In the genomic region with DNA sequence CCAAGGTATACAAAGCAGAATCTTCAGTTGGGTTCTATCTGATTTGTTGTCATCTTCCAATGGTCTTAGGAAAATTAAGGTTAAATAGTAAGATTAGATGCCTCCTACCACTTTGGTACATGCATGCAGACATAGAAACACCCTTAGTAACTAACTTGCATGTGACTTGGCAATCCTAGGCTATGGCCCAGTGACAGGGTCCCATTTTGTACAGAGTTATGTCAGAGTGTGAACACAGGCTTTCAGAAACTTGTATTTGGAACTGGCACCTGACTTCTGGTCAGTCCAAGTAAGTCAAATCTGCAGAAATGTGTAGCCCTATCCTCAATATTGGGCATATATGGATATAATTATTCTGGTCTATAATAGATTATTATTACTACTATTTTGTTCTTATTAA, we compare ENCODE assay signal across 19 cellular contexts. TPM values are rescaled to one million over a fixed set of nuclear protein-coding genes. Genes with fewer than 3 reads are reported as not detected.
DNase-seq lines count a peak whose midpoint lies in the region; ATAC-seq and TF ChIP-seq lines count a peak whose summit lies in the region.
"Had no signal": no experiment of that assay in that cellular context is flagged by ENCODE, and none has a peak within 500 bp of the region (broad histone marks: within the 10 kb centered on the region; RNA-seq: fewer than 3 reads in every experiment).

No MANE protein-coding gene starts in this region.

- peaks cover 96% of the 10 kb centered on the region for H3K4me1 Mint-ChIP-seq in activated CD8-positive, alpha-beta memory T cell treated with anti-CD3 and anti-CD28 coated beads, Interleukin-2, amount 10 ng/mL, durations not matched to agents 7 days and 5 days
- H3K4me1 Mint-ChIP-seq in activated T-helper 2 cell treated with anti-CD3 and anti-CD28 coated beads, Interferon-gamma antibody, Interleukin-2, Interleukin-4, amounts not matched to agents 10 μg/mL and 5 μg/mL and 100 μg/mL, durations not matched to agents 14 hours and 24 hours and 36 hours (ENCODE audit: low read depth) = peaks cover 91% of the 10 kb centered on the region

- no peaks in the 10 kb centered on the region for H3K27me3 Mint-ChIP-seq in activated CD8-positive, alpha-beta memory T cell treated with anti-CD3 and anti-CD28 coated beads, Interleukin-2, amount 10 ng/mL, durations not matched to agents 7 days and 5 days
- no peaks in the 10 kb centered on the region for H3K27me3 Mint-ChIP-seq in activated T-helper 2 cell treated with anti-CD3 and anti-CD28 coated beads, Interferon-gamma antibody, Interleukin-2, Interleukin-4, amounts not matched to agents 10 μg/mL and 5 μg/mL and 100 μg/mL, durations not matched to agents 14 hours and 24 hours and 36 hours (ENCODE audit: low read depth)

- peak overlapping the region; percentile 81 for H3K27ac Mint-ChIP-seq in activated CD8-positive, alpha-beta memory T cell treated with anti-CD3 and anti-CD28 coated beads, Interleukin-2, amount 10 ng/mL, durations not matched to agents 7 days and 5 days
- peak overlapping the region; percentile 38 for H3K27ac Mint-ChIP-seq in activated T-helper 2 cell treated with anti-CD3 and anti-CD28 coated beads, Interferon-gamma antibody, Interleukin-2, Interleukin-4, amounts not matched to agents 10 μg/mL and 5 μg/mL and 100 μg/mL, durations not matched to agents 14 hours and 24 hours and 36 hours

- no peaks in the 10 kb centered on the region for H3K9me3 ChIP-seq in esophagus muscularis mucosa

- peaks cover 12 to 31% (median 17%) of the 10 kb centered on the region in 4 donors for H3K4me1 ChIP-seq in esophagus muscularis mucosa

- no peak overlapping the region for H3K27ac ChIP-seq in esophagus muscularis mucosa (replicated peaks in 1 of 4)
- H3K27ac ChIP-seq: SK-N-MC, WERI-Rb-1 had no signal

- no peak overlapping the region for H3K4me3 ChIP-seq in esophagus muscularis mucosa
- H3K4me3 ChIP-seq: SK-N-MC had no signal

- no peaks in the 10 kb centered on the region for H3K36me3 ChIP-seq in esophagus muscularis mucosa
- H3K36me3 ChIP-seq: WERI-Rb-1 had no signal

- H3K36me3 Mint-ChIP-seq in activated CD8-positive, alpha-beta memory T cell treated with anti-CD3 and anti-CD28 coated beads, Interleukin-2, amount 10 ng/mL, durations not matched to agents 7 days and 5 days = peaks cover 96% of the 10 kb centered on the region
- peaks cover 93% of the 10 kb centered on the region for H3K36me3 Mint-ChIP-seq in activated T-helper 2 cell treated with anti-CD3 and anti-CD28 coated beads, Interferon-gamma antibody, Interleukin-2, Interleukin-4, amounts not matched to agents 10 μg/mL and 5 μg/mL and 100 μg/mL, durations not matched to agents 14 hours and 24 hours and 36 hours (ENCODE audit: low read depth)

- no peak for ATAC-seq in activated CD8-positive, alpha-beta memory T cell treated with anti-CD3 and anti-CD28 coated beads, Interleukin-2, amount 10 ng/mL, durations not matched to agents 7 days and 5 days
- ATAC-seq in GM18505 (IDR thresholded peaks at IDR 0.05; ENCODE audit: unreplicated experiment) = no peak
- ATAC-seq in stimulated activated naive CD8-positive, alpha-beta T cell treated with anti-CD3 and anti-CD28 coated beads, Interleukin-15, Interleukin-2, amounts not matched to agents 100 U/mL and 50 U/mL, for 24 hours = no peak

- TF ChIP-seq CTCF in esophagus muscularis mucosa (IDR thresholded peaks at IDR 0.05) = no peak

- H3K9me3 Mint-ChIP-seq in activated CD8-positive, alpha-beta memory T cell treated with anti-CD3 and anti-CD28 coated beads, Interleukin-2, amount 10 ng/mL, durations not matched to agents 7 days and 5 days (ENCODE audit: low read depth) = no peaks in the 10 kb centered on the region
- no peaks in the 10 kb centered on the region for H3K9me3 Mint-ChIP-seq in activated T-helper 2 cell treated with anti-CD3 and anti-CD28 coated beads, Interferon-gamma antibody, Interleukin-2, Interleukin-4, amounts not matched to agents 10 μg/mL and 5 μg/mL and 100 μg/mL, durations not matched to agents 14 hours and 24 hours and 36 hours
- H3K9me3 Mint-ChIP-seq: natural killer cell had no signal

- no peaks in the 10 kb centered on the region for H3K27me3 ChIP-seq in esophagus muscularis mucosa

- intact Hi-C loops in activated T-helper 2 cell treated with anti-CD3 and anti-CD28 coated beads, Interferon-gamma antibody, Interleukin-2, Interleukin-4, amounts not matched to agents 10 μg/mL and 5 μg/mL and 100 μg/mL, durations not matched to agents 14 hours and 24 hours and 36 hours (cut with micrococcal nuclease) = no loop called here
- intact Hi-C loops in esophagus muscularis mucosa (cut with DNase I) = no loop called here

- DNase-seq in activated CD8-positive, alpha-beta memory T cell treated with anti-CD3 and anti-CD28 coated beads, Interleukin-2, amount 10 ng/mL, durations not matched to agents 7 days and 5 days = peak; percentile 50
- no peak for DNase-seq in activated CD8-positive, alpha-beta memory T cell treated with anti-CD3 and anti-CD28 coated beads, Interleukin-2, amount 50 U/mL, for 48 hours
- DNase-seq in activated T-helper 2 cell treated with anti-CD3 and anti-CD28 coated beads, Interferon-gamma antibody, Interleukin-2, Interleukin-4, amounts not matched to agents 10 μg/mL and 5 μg/mL and 100 μg/mL, durations not matched to agents 14 hours and 24 hours and 36 hours (ENCODE audit: low spot score) = no peak
- peak; percentile 20 for DNase-seq in stimulated activated naive CD8-positive, alpha-beta T cell treated with anti-CD3 and anti-CD28 coated beads, Interleukin-15, Interleukin-2, amounts not matched to agents 100 U/mL and 50 U/mL, for 24 hours
- DNase-seq in AML-193 (lab: John Stamatoyannopoulos, UW) = no peak
- DNase-seq in esophagus muscularis mucosa (ENCODE audit: extremely low spot score) = no peak
- no peak for DNase-seq in NOMO-1 treated with DMSO at 0.1 percent for 48 hours (lab: John Stamatoyannopoulos, UW; ENCODE audit: unreplicated experiment)
- DNase-seq: ACHN, aorta, KBM-7, mammary epithelial cell, natural killer cell, NCI-H1048, NCI-H2081, NCI-H524 treated with DMSO at 0.1 percent for 48 hours, PC-3, WERI-Rb-1 had no signal

- TF ChIP-seq POLR2A in GM18505 (IDR thresholded peaks at IDR 0.05; ENCODE audit: borderline replicate concordance, extremely low read depth, insufficient read depth, insufficient read length) (peak; percentile 43), esophagus muscularis mucosa (IDR thresholded peaks at IDR 0.05; ENCODE audit: low read depth) (no peak)

- CTCF ChIA-PET in activated CD8-positive, alpha-beta memory T cell treated with anti-CD3 and anti-CD28 coated beads, Interleukin-2, amount 10 ng/mL, durations not matched to agents 7 days and 5 days (lab: Charles Lee) = interaction anchor here (0.9 to 6.8 kb wide), 6 partner anchors 6 to 34 kb away, joined by 3 to 48 read pairs (median 5); no protein-coding TSS in a partner anchor

- H3K4me3 Mint-ChIP-seq in activated CD8-positive, alpha-beta memory T cell treated with anti-CD3 and anti-CD28 coated beads, Interleukin-2, amount 10 ng/mL, durations not matched to agents 7 days and 5 days = peak overlapping the region; percentile 73
- H3K4me3 Mint-ChIP-seq in activated T-helper 2 cell treated with anti-CD3 and anti-CD28 coated beads, Interferon-gamma antibody, Interleukin-2, Interleukin-4, amounts not matched to agents 10 μg/mL and 5 μg/mL and 100 μg/mL, durations not matched to agents 14 hours and 24 hours and 36 hours (ENCODE audit: low read depth) = no peak overlapping the region
- H3K4me3 Mint-ChIP-seq: natural killer cell had no signal

- no peak for TF ChIP-seq EP300 in esophagus muscularis mucosa (IDR thresholded peaks at IDR 0.05)

RNA-seq across cellular contexts. Expression of a gene that starts 53.1 kb away (rescaled TPM):
- total RNA-seq in activated CD8-positive, alpha-beta memory T cell treated with anti-CD3 and anti-CD28 coated beads, Interleukin-2, amount 10 ng/mL, durations not matched to agents 7 days and 5 days = 100 to 1,000 TPM; 115 to 185 TPM
- 246 and 256 TPM in 2 replicates for total RNA-seq in activated T-helper 2 cell treated with anti-CD3 and anti-CD28 coated beads, Interferon-gamma antibody, Interleukin-2, Interleukin-4, amounts not matched to agents 10 μg/mL and 5 μg/mL and 100 μg/mL, durations not matched to agents 14 hours and 24 hours and 36 hours
- total RNA-seq in esophagus muscularis mucosa = 100 to 1,000 TPM; 118 to 154 (median 131) TPM

Comparison
In these comparisons a context has a peak if more than half of its experiments do, and no peak if none do; other contexts are left out.
1. DNase-seq: peak in activated CD8-positive, alpha-beta memory T cell treated with anti-CD3 and anti-CD28 coated beads, Interleukin-2, amount 10 ng/mL, durations not matched to agents 7 days and 5 days (single experiment) and stimulated activated naive CD8-positive, alpha-beta T cell treated with anti-CD3 and anti-CD28 coated beads, Interleukin-15, Interleukin-2, amounts not matched to agents 100 U/mL and 50 U/mL, for 24 hours (single experiment); none in activated CD8-positive, alpha-beta memory T cell treated with anti-CD3 and anti-CD28 coated beads, Interleukin-2, amount 50 U/mL, for 48 hours (single experiment), activated T-helper 2 cell treated with anti-CD3 and anti-CD28 coated beads, Interferon-gamma antibody, Interleukin-2, Interleukin-4, amounts not matched to agents 10 μg/mL and 5 μg/mL and 100 μg/mL, durations not matched to agents 14 hours and 24 hours and 36 hours (single experiment), AML-193 (0 of 2), esophagus muscularis mucosa (single experiment) and NOMO-1 treated with DMSO at 0.1 percent for 48 hours (single experiment).